In the genomic region with DNA sequence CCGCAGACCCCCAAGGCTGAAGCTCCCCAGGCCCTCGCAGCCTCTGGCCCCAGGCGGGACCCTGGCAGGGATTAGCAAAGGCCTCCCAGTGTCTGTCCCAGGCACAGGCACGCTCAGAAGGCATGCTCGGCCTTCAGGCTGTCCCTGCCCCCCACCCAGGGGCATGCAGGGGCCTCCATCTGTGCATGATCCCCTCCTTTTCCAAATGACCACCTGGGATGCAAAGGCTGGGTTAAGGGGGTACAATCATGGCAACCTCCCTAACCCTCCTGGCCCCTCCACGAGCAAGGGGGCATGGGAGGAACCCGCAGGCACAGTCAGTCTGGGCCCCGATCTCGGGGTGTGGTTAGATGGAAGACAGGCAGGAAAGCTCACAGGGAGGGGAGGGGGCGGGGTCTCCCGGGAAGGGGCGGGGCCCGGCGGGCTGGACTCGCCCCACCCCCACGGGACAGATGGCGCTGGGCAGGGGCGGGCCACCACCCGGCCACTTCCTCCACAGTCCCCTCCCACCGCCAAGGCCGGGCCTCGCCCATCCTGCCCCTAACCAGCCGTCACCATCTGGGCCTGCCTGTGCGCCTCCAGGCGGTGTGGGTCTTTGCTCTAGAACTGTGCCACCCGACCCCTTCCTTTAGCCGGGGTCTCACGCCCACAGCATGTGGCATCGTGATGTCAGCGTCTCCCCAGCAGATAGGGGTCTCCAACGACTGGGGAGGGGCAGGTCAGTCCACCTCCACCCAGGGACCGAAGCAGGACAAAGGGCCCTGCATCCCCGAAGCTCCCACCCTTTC, we compare ENCODE assay signal across 8 cellular contexts. TPM values are rescaled to one million over a fixed set of nuclear protein-coding genes. Genes with fewer than 3 reads are reported as not detected.
DNase-seq lines count a peak whose midpoint lies in the region; ATAC-seq and TF ChIP-seq lines count a peak whose summit lies in the region.

No MANE protein-coding gene starts in this region.

- peak; percentile 81 for DNase-seq in Ammon's horn (ENCODE audit: low spot score)
- DNase-seq in GM19238 (ENCODE audit: insufficient read length, low spot score), result peak; percentile 96
- peak; percentile 49 to 79 for DNase-seq in SW 1271 (lab: John Stamatoyannopoulos, UW)
- peak in 47 of 56 donors; percentile 4 to 79 (median 54) for DNase-seq in amygdala (lab: John Stamatoyannopoulos, UW)
- peak; percentile 93 for DNase-seq in right atrium auricular region (ENCODE audit: low spot score)
- DNase-seq in sciatic nerve (ENCODE audit: low spot score), result peak; percentile 90
- DNase-seq in NCI-H2081 (lab: John Stamatoyannopoulos, UW), result no peak

- no peaks in the 10 kb centered on the region for H3K36me3 ChIP-seq in HUES64 (ENCODE audit: insufficient read depth, low read length)
- no peaks in the 10 kb centered on the region for H3K36me3 ChIP-seq in right atrium auricular region

- peak overlapping the region; percentile 83 for H3K27ac ChIP-seq in HUES64 (ENCODE audit: low read depth, low read length)
- peak overlapping the region; percentile 83 to 88 for H3K27ac ChIP-seq in right atrium auricular region

- H3K4me3 ChIP-seq in HUES64 (ENCODE audit: low read length) (peak overlapping the region; percentile 31), right atrium auricular region (peak overlapping the region; percentile 20 to 56)

- intact Hi-C loops in sciatic nerve (cut with DNase I), result no loop called here

- H3K4me1 ChIP-seq in HUES64 (ENCODE audit: insufficient read depth, low read length) (peaks cover 34% of the 10 kb centered on the region), right atrium auricular region (peaks cover 0 to 86% of the 10 kb centered on the region in 2 donors)

- H3K9ac ChIP-seq in HUES64 (ENCODE audit: low read depth, low read length), result peak overlapping the region; percentile 21; the same call in 1 of the 2 replicates

- peaks cover 2% of the 10 kb centered on the region for H3K27me3 ChIP-seq in HUES64 (ENCODE audit: insufficient read depth, low read length)
- H3K27me3 ChIP-seq in right atrium auricular region, result no peaks in the 10 kb centered on the region

- peak in 1 of 2 donors; percentile 31 for TF ChIP-seq CTCF in right atrium auricular region (IDR thresholded peaks at IDR 0.05)

- WGBS in HUES64, result 10% methylated on average over 33 of the region's 33 CpGs

- no peaks in the 10 kb centered on the region for H3K9me3 ChIP-seq in HUES64 (ENCODE audit: insufficient read depth, low read depth, low read length)
- no peaks in the 10 kb centered on the region for H3K9me3 ChIP-seq in right atrium auricular region

- peak; percentile 75 for ATAC-seq in sciatic nerve

RNA-seq across cellular contexts. Expression of a gene that starts 7.0 kb away (rescaled TPM):
- 21.4 TPM for polyA plus RNA-seq in HUES64 (2013, experiment 1 of 2)
- polyA plus RNA-seq in HUES64 (2013, experiment 2 of 2), result 19.9 TPM
- total RNA-seq in right atrium auricular region (10 to 100 TPM in 1 of 2 donors, 1 to 10 TPM in 1; 9.6 to 12.1 TPM), sciatic nerve (34.2 TPM)

RNA-seq across cellular contexts. Expression of a gene that starts 8.1 kb away (rescaled TPM):
- 23.7 TPM for polyA plus RNA-seq in HUES64 (2013, experiment 1 of 2)
- polyA plus RNA-seq in HUES64 (2013, experiment 2 of 2), result 24.2 TPM
- total RNA-seq in right atrium auricular region (1 to 10 TPM; 4.4 to 5.6 TPM), sciatic nerve (20.2 TPM)

RNA-seq across cellular contexts. Expression of a gene that starts 30.1 kb away (rescaled TPM):
- polyA plus RNA-seq in HUES64 (2013, experiment 1 of 2), result 31.8 TPM
- polyA plus RNA-seq in HUES64 (2013, experiment 2 of 2), result 31.0 TPM
- 10 to 100 TPM; 92.6 to 99.5 TPM for total RNA-seq in right atrium auricular region
- 78.9 TPM for total RNA-seq in sciatic nerve

RNA-seq across cellular contexts. Expression of a gene that starts 43.2 kb away (rescaled TPM):
- 4.8 TPM for polyA plus RNA-seq in HUES64 (2013, experiment 1 of 2)
- polyA plus RNA-seq in HUES64 (2013, experiment 2 of 2), result 5.4 TPM
- total RNA-seq in right atrium auricular region (under 1 TPM; 0.51 to 0.74 TPM), sciatic nerve (2.3 TPM)

RNA-seq across cellular contexts. Expression of a gene that starts 50.0 kb away (rescaled TPM):
- 4.1 TPM for polyA plus RNA-seq in HUES64 (2013, experiment 1 of 2)
- 4.1 TPM for polyA plus RNA-seq in HUES64 (2013, experiment 2 of 2)
- total RNA-seq in right atrium auricular region (1 to 10 TPM; 1.7 to 4.0 TPM), sciatic nerve (4.3 TPM)

Comparison
In these comparisons a context has a peak if more than half of its experiments do, and no peak if none do; other contexts are left out.
1. DNase-seq: peak in Ammon's horn (single experiment), GM19238 (single experiment), SW 1271 (2 of 2), amygdala (47 of 56), right atrium auricular region (single experiment) and sciatic nerve (single experiment); none in NCI-H2081 (0 of 2).